ENCODE assay signal across 1 cellular context in genomic region chrX:130091976-130092522, GRCh38.
TF ChIP-seq lines count a peak whose summit lies in the region.

No MANE protein-coding gene starts in this region.

TF ChIP-seq in SK-N-SH treated with all-trans-retinoic acid at 6 μM for 48 hours, 23 proteins besides CTCF, POLR2A, EP300 and RAD21 (continued from another document):
- TF ChIP-seq, protein P1, sequence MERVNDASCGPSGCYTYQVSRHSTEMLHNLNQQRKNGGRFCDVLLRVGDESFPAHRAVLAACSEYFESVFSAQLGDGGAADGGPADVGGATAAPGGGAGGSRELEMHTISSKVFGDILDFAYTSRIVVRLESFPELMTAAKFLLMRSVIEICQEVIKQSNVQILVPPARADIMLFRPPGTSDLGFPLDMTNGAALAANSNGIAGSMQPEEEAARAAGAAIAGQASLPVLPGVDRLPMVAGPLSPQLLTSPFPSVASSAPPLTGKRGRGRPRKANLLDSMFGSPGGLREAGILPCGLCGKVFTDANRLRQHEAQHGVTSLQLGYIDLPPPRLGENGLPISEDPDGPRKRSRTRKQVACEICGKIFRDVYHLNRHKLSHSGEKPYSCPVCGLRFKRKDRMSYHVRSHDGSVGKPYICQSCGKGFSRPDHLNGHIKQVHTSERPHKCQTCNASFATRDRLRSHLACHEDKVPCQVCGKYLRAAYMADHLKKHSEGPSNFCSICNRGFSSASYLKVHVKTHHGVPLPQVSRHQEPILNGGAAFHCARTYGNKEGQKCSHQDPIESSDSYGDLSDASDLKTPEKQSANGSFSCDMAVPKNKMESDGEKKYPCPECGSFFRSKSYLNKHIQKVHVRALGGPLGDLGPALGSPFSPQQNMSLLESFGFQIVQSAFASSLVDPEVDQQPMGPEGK (CRISPR knock-in tag; IDR thresholded peaks at IDR 0.05; ENCODE audit: borderline replicate concordance): no peak
- no peak for TF ChIP-seq ZFP30 (CRISPR knock-in tag; IDR thresholded peaks at IDR 0.05)
- TF ChIP-seq POU6F1 (CRISPR knock-in tag; IDR thresholded peaks at IDR 0.05; ENCODE audit: borderline replicate concordance, low read depth): no peak
- TF ChIP-seq ZNF70 (CRISPR knock-in tag; IDR thresholded peaks at IDR 0.05): no peak
- TF ChIP-seq, protein P2, sequence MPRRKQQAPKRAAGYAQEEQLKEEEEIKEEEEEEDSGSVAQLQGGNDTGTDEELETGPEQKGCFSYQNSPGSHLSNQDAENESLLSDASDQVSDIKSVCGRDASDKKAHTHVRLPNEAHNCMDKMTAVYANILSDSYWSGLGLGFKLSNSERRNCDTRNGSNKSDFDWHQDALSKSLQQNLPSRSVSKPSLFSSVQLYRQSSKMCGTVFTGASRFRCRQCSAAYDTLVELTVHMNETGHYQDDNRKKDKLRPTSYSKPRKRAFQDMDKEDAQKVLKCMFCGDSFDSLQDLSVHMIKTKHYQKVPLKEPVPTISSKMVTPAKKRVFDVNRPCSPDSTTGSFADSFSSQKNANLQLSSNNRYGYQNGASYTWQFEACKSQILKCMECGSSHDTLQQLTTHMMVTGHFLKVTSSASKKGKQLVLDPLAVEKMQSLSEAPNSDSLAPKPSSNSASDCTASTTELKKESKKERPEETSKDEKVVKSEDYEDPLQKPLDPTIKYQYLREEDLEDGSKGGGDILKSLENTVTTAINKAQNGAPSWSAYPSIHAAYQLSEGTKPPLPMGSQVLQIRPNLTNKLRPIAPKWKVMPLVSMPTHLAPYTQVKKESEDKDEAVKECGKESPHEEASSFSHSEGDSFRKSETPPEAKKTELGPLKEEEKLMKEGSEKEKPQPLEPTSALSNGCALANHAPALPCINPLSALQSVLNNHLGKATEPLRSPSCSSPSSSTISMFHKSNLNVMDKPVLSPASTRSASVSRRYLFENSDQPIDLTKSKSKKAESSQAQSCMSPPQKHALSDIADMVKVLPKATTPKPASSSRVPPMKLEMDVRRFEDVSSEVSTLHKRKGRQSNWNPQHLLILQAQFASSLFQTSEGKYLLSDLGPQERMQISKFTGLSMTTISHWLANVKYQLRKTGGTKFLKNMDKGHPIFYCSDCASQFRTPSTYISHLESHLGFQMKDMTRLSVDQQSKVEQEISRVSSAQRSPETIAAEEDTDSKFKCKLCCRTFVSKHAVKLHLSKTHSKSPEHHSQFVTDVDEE (CRISPR knock-in tag; IDR thresholded peaks at IDR 0.05): no peak
- no peak for TF ChIP-seq ZFP3 (CRISPR knock-in tag; IDR thresholded peaks at IDR 0.05)
- TF ChIP-seq OSR1 (CRISPR knock-in tag; IDR thresholded peaks at IDR 0.05): no peak
- no peak for TF ChIP-seq ZC3H10 (CRISPR knock-in tag; IDR thresholded peaks at IDR 0.05)
